17 cellular contexts compared by ENCODE assay signal in the genomic region with DNA sequence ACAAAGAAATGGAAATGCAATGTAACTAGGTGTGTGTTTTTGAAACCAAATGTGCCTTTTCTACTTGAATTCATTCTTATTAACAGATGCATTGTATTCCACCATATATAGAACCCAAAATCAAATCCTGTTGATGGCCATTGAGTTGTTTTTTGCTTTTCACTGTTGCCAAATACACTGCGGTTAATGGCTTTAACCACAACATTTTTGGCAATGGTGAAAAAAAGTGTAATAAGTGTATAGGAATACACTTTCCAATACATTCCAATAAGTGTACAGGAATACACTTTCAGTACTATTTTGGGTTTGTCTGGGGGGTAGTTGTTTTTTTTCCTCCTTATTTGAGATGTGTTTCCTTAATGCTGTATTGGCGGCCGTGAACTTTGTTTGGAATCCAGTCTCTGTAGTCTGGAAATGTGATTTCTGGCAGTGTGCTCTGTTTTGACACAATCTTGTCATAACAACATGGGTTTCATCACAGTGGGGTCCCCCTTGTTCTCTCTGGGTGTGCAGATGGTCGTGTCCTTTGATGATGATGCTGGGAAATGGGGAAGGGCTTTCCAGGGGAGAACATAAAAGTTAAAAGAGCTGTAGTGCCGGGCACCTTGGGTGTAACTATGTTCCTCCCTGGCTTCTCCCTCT. TPM values are rescaled to one million over a fixed set of nuclear protein-coding genes. Genes with fewer than 3 reads are reported as not detected.
DNase-seq lines count a peak whose midpoint lies in the region; ATAC-seq and TF ChIP-seq lines count a peak whose summit lies in the region.
"Had no signal": no experiment of that assay in that cellular context is flagged by ENCODE, and none has a peak within 500 bp of the region (broad histone marks: within the 10 kb centered on the region; RNA-seq: fewer than 3 reads in every experiment).

No MANE protein-coding gene starts in this region.

- H3K4me1 Mint-ChIP-seq in type B pancreatic cell (ENCODE audit: unreplicated experiment) = peaks cover 7% of the 10 kb centered on the region

- H3K27ac ChIP-seq in psoas muscle (peak overlapping the region; percentile 34), trophoblast cell (ENCODE audit: low read depth, low read length) (no peak overlapping the region)

- no peak overlapping the region for H3K27ac Mint-ChIP-seq in type B pancreatic cell

- no peak overlapping the region for H2BK5ac ChIP-seq in trophoblast cell (ENCODE audit: low read depth, low read length, poor library complexity)

- peaks cover 0 to 33% of the 10 kb centered on the region in 2 donors for H3K36me3 ChIP-seq in psoas muscle (ENCODE audit: insufficient read depth in 1 of 2, low read depth in 1 of 2)
- peaks cover 0 to 2% of the 10 kb centered on the region in 2 experiments for H3K36me3 ChIP-seq in trophoblast cell (ENCODE audit: control insufficient read depth in 1 of 2, insufficient read depth in 2 of 2, low read length in 2 of 2)

- DNase-seq in AG10803 (ENCODE audit: low read depth) (peak; percentile 43), RPMI7951 (ENCODE audit: low read depth) (peak; percentile 57), fibroblast of gingiva (ENCODE audit: low read depth) (peak; percentile 46), psoas muscle (no peak), trophoblast cell (no peak), activated gamma-delta T cell treated with Interleukin-2 at 50 U/mL for 16 hours (no peak), type B pancreatic cell (ENCODE audit: extremely low spot score, unreplicated experiment) (no peak)
- DNase-seq in activated CD4-positive, alpha-beta T cell treated with anti-CD3 and anti-CD28 coated beads, Interleukin-2, amount 50 U/mL, for 4 hours = no peak
- DNase-seq: DMS153; H9; left colon; naive B cell; SK-N-SH; stimulated activated naive CD4-positive, alpha-beta T cell had no signal

- no peak for TF ChIP-seq CTCF in AG10803 (conservative IDR thresholded peaks at IDR 0.05; ENCODE audit: low read length)
- no peak for TF ChIP-seq CTCF in psoas muscle (IDR thresholded peaks at IDR 0.05)
- no peak for TF ChIP-seq CTCF in type B pancreatic cell (conservative IDR thresholded peaks at IDR 0.05)

- no peak overlapping the region for H2AFZ ChIP-seq in trophoblast cell (ENCODE audit: insufficient read depth, low read length, poor library complexity)

- 35 to 66% (median 50%) methylated on average over 5 of the region's 5 CpGs for whole genome bisulfite sequencing in psoas muscle, 3 donors
- no CpG with 5 or more reads among the region's 5 CpGs for WGBS in trophoblast cell (ENCODE audit: extremely low coverage, insufficient coverage, insufficient read length)

- H3K4me2 ChIP-seq in trophoblast cell (ENCODE audit: low read length) = no peak overlapping the region
- H3K4me2 ChIP-seq: SK-N-SH had no signal

- no peaks in the 10 kb centered on the region for H3K79me1 ChIP-seq in trophoblast cell (ENCODE audit: low read length)

- no peak overlapping the region for H3K14ac ChIP-seq in trophoblast cell (ENCODE audit: low read length)

- H3K36me3 Mint-ChIP-seq in type B pancreatic cell = peaks cover 38% of the 10 kb centered on the region

- ATAC-seq in psoas muscle = no peak
- ATAC-seq: left colon had no signal

- no peak overlapping the region for H2AK5ac ChIP-seq in trophoblast cell (ENCODE audit: low read length)

- no peak overlapping the region for H2BK12ac ChIP-seq in trophoblast cell (ENCODE audit: low read length)

- no peak overlapping the region for H4K12ac ChIP-seq in trophoblast cell (ENCODE audit: low read depth, low read length)

- H3K9me3 Mint-ChIP-seq in type B pancreatic cell = no peaks in the 10 kb centered on the region
- H3K9me3 Mint-ChIP-seq: activated CD4-positive, alpha-beta memory T cell treated with anti-CD3 and anti-CD28 coated beads for 36 hours; activated T-helper 17 cell treated with anti-CD3 and anti-CD28 coated beads, Interleukin-2, amount 50 U/mL, for 72 hours; H9; IgD-negative memory B cell; naive B cell had no signal

- H3K4me1 ChIP-seq in psoas muscle = peaks cover 30% of the 10 kb centered on the region
- no peaks in the 10 kb centered on the region for H3K4me1 ChIP-seq in trophoblast cell (ENCODE audit: control insufficient read depth in 1 of 2, insufficient read depth in 2 of 2, low read length in 2 of 2)

- no peak overlapping the region for H4K8ac ChIP-seq in trophoblast cell (ENCODE audit: low read depth, low read length)

- no peak overlapping the region for H3K4me3 ChIP-seq in AG10803 (ENCODE audit: low read length)
- no peak overlapping the region for H3K4me3 ChIP-seq in psoas muscle
- no peak overlapping the region for H3K4me3 ChIP-seq in trophoblast cell (ENCODE audit: low read depth, low read length)

- H3K9ac ChIP-seq in trophoblast cell (ENCODE audit: low read length) = no peak overlapping the region
- H3K9ac ChIP-seq: SK-N-SH had no signal

- H3K27me3 ChIP-seq in psoas muscle (ENCODE audit: insufficient read depth in 3 of 3, low read length in 2 of 3) (no peaks in the 10 kb centered on the region), trophoblast cell (ENCODE audit: insufficient read depth, low read length) (no peaks in the 10 kb centered on the region)

- no peak overlapping the region for H4K91ac ChIP-seq in trophoblast cell (ENCODE audit: low read depth, low read length)

- H3K18ac ChIP-seq in trophoblast cell (ENCODE audit: low read length) = no peak overlapping the region

- no peak overlapping the region for H3K4ac ChIP-seq in trophoblast cell (ENCODE audit: low read depth, low read length)

- no peak overlapping the region for H3K4me3 Mint-ChIP-seq in type B pancreatic cell
- H3K4me3 Mint-ChIP-seq: activated CD4-positive, alpha-beta memory T cell treated with anti-CD3 and anti-CD28 coated beads for 36 hours; activated T-helper 17 cell treated with anti-CD3 and anti-CD28 coated beads, Interleukin-2, amount 50 U/mL, for 72 hours; H9; IgD-negative memory B cell; naive B cell had no signal

- H3K79me2 ChIP-seq in trophoblast cell (ENCODE audit: control insufficient read depth, insufficient read depth, low read length, poor library complexity) = no peaks in the 10 kb centered on the region

- H2BK120ac ChIP-seq in trophoblast cell (ENCODE audit: insufficient read depth, low read length, poor library complexity) = no peak overlapping the region

- H3K9me3 ChIP-seq in psoas muscle (no peaks in the 10 kb centered on the region), trophoblast cell (ENCODE audit: insufficient read depth, low read depth, low read length) (no peaks in the 10 kb centered on the region)
- H3K9me3 ChIP-seq: SK-N-SH had no signal

- intact Hi-C loops in psoas muscle (cut with DNase I) = loop anchor here in 1 of 2 donors (5.0 kb wide), 1 partner anchor 40 kb away; no protein-coding TSS in a partner anchor

- no peak overlapping the region for H3K23ac ChIP-seq in trophoblast cell (ENCODE audit: low read length)

- H3K27me3 Mint-ChIP-seq in type B pancreatic cell = no peaks in the 10 kb centered on the region
- H3K27me3 Mint-ChIP-seq: activated CD4-positive, alpha-beta memory T cell treated with anti-CD3 and anti-CD28 coated beads for 36 hours; activated T-helper 17 cell treated with anti-CD3 and anti-CD28 coated beads, Interleukin-2, amount 50 U/mL, for 72 hours; IgD-negative memory B cell; naive B cell had no signal

RNA-seq across cellular contexts. Expression of a gene that starts 44.5 kb away (rescaled TPM):
- 8.4 and 8.6 TPM in 2 replicates for total RNA-seq in RPMI7951 (2014; rRNA removed; shearing (Covaris generic))
- 10 to 100 TPM; 16.0 to 29.5 (median 17.9) TPM for total RNA-seq in psoas muscle
- 10 to 100 TPM in 2 of 3 donors, 1 to 10 TPM in 1; 8.9 to 13.2 (median 10.7) TPM for polyA plus RNA-seq in psoas muscle
- polyA plus RNA-seq in trophoblast cell (2013) = 25.3 and 26.8 TPM in 2 replicates
- 12.9 and 15.6 TPM in 2 replicates for total RNA-seq in type B pancreatic cell (ENCODE audit: low replicate concordance)

Comparison
In these comparisons a context has a peak if more than half of its experiments do, and no peak if none do; other contexts are left out.
1. DNase-seq: peak in AG10803 (single experiment), RPMI7951 (single experiment) and fibroblast of gingiva (single experiment); none in psoas muscle (0 of 2), activated CD4-positive, alpha-beta T cell treated with anti-CD3 and anti-CD28 coated beads, Interleukin-2, amount 50 U/mL, for 4 hours (0 of 2), trophoblast cell (0 of 2), activated gamma-delta T cell treated with Interleukin-2 at 50 U/mL for 16 hours (single experiment) and type B pancreatic cell (single experiment).